In the genomic region with DNA sequence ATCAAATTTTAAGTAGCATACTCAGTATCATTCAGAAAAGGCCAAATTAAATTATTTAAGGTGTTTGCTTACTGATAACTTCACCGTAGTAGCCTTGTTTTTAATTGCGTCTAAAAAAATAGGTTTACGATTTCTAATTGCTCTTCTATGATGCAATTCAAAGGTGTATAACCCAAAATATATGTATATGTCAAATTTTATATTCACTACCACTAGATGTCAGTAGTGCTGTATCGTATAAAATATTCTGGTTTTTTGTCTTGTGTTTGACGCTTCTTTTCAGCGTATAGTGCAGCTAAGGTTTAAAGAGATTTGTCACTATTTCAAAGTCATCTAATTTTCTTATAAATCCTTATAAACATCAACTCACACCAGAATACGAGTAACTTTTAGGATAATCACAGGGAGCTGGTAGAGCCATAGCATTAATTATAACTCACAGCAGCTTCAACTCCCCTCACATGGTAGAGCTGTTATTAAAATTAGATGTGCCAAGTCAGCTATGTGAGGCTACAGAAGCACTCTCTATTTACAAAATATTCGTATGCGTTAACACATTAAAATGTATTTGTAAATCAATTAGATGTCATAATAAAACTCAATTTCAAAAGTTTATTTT, we compare ENCODE assay signal across 8 cellular contexts. TPM values are rescaled to one million over a fixed set of nuclear protein-coding genes. Genes with fewer than 3 reads are reported as not detected.
DNase-seq lines count a peak whose midpoint lies in the region; ATAC-seq, FAIRE-seq and TF ChIP-seq lines count a peak whose summit lies in the region.

No MANE protein-coding gene starts in this region.

- ATAC-seq in Right ventricle myocardium inferior: no peak
- ATAC-seq in HG03460 (IDR thresholded peaks at IDR 0.05; ENCODE audit: unreplicated experiment): no peak
- no peak for ATAC-seq in HG02938 (IDR thresholded peaks at IDR 0.05; ENCODE audit: unreplicated experiment)

- H3K9me3 ChIP-seq in cardiac muscle cell (ENCODE audit: low read depth) (no peaks in the 10 kb centered on the region), kidney (ENCODE audit: control insufficient read depth in 1 of 2, low read length in 2 of 2) (no peaks in the 10 kb centered on the region)

- H3K27ac ChIP-seq in cardiac muscle cell (no peak overlapping the region), kidney (ENCODE audit: low read depth in 2 of 2, low read length in 2 of 2) (no peak overlapping the region)

- intact Hi-C loops in Right ventricle myocardium inferior (cut with DNase I): loop anchor here (1.0 to 10.0 kb wide), 2 partner anchors 255 to 528 kb away; no protein-coding TSS in a partner anchor
- intact Hi-C loops in kidney (cut with DNase I): no loop called here

- peak; percentile 95 for FAIRE-seq in kidney (lab: Jason Lieb, UNC)

- H3K36me3 ChIP-seq in cardiac muscle cell (peaks cover 10% of the 10 kb centered on the region), kidney (ENCODE audit: control insufficient read depth in 1 of 2, insufficient read depth in 2 of 2, low read length in 2 of 2) (peaks cover 0 to 12% of the 10 kb centered on the region in 2 donors)

- in situ Hi-C loops in astrocyte of the cerebellum (cut with HindIII; ENCODE audit: low sequenced_read_pairs): no loop called here

- DNase-seq in cardiac muscle cell (ENCODE audit: low read depth in 1 of 2, low spot score in 1 of 2) (peak; percentile 37 to 71), Right ventricle myocardium inferior (ENCODE audit: missing footprints) (no peak), NCI-H2081 (lab: John Stamatoyannopoulos, UW) (peak; percentile 47 to 75), astrocyte of the cerebellum (ENCODE audit: low read depth) (peak; percentile 51), kidney (no peak)
- no peak for DNase-seq in activated CD8-positive, alpha-beta memory T cell treated with anti-CD3 and anti-CD28 coated beads for 24 hours

- no peak overlapping the region for H3K9ac ChIP-seq in kidney (ENCODE audit: low read length in 2 of 2)

- H3K4me1 ChIP-seq in cardiac muscle cell (ENCODE audit: low read depth): peaks cover 25% of the 10 kb centered on the region
- peaks cover 11 to 23% of the 10 kb centered on the region in 2 donors for H3K4me1 ChIP-seq in kidney (ENCODE audit: control insufficient read depth in 1 of 2, insufficient read depth in 1 of 2, low read depth in 1 of 2, low read length in 2 of 2)

- H3K4me3 ChIP-seq in cardiac muscle cell (no peak overlapping the region), astrocyte of the cerebellum (ENCODE audit: low read depth, low read length) (peak overlapping the region; percentile 85), kidney (ENCODE audit: low read length in 2 of 2) (no peak overlapping the region)

- H3K27me3 ChIP-seq in cardiac muscle cell: no peaks in the 10 kb centered on the region

- peak; percentile 44 for TF ChIP-seq CTCF in cardiac muscle cell (IDR thresholded peaks at IDR 0.05; ENCODE audit: low read depth, low read length)
- peak; percentile 19 for TF ChIP-seq CTCF in astrocyte of the cerebellum (IDR thresholded peaks at IDR 0.05; ENCODE audit: low read depth, low read length, missing control alignments)
- peak; percentile 55 for TF ChIP-seq CTCF in kidney (IDR thresholded peaks at IDR 0.05; ENCODE audit: borderline replicate concordance, extremely low read depth, insufficient read depth)

RNA-seq across cellular contexts. Expression of a gene that starts 3.5 kb away (rescaled TPM):
- total RNA-seq in cardiac muscle cell: 122 and 159 TPM in 2 replicates
- polyA plus RNA-seq in cardiac muscle cell: 152 and 163 TPM in 2 replicates
- 71.2 TPM for total RNA-seq in Right ventricle myocardium inferior
- 93.2 TPM for total RNA-seq in kidney
- polyA plus RNA-seq in kidney (ENCODE audit: insufficient read depth, low read depth, low replicate concordance): 253 TPM

Comparison
In these comparisons a context has a peak if more than half of its experiments do, and no peak if none do; other contexts are left out.
1. DNase-seq: peak in cardiac muscle cell (2 of 2), NCI-H2081 (2 of 2) and astrocyte of the cerebellum (single experiment); none in Right ventricle myocardium inferior (single experiment), kidney (single experiment) and activated CD8-positive, alpha-beta memory T cell treated with anti-CD3 and anti-CD28 coated beads for 24 hours (single experiment).
2. Peak in every context shown above with its lines, with median percentiles within 50 percentile points of each other: CTCF ChIP-seq.